Comparison of ENCODE assay signal across 8 cellular contexts in the genomic region with DNA sequence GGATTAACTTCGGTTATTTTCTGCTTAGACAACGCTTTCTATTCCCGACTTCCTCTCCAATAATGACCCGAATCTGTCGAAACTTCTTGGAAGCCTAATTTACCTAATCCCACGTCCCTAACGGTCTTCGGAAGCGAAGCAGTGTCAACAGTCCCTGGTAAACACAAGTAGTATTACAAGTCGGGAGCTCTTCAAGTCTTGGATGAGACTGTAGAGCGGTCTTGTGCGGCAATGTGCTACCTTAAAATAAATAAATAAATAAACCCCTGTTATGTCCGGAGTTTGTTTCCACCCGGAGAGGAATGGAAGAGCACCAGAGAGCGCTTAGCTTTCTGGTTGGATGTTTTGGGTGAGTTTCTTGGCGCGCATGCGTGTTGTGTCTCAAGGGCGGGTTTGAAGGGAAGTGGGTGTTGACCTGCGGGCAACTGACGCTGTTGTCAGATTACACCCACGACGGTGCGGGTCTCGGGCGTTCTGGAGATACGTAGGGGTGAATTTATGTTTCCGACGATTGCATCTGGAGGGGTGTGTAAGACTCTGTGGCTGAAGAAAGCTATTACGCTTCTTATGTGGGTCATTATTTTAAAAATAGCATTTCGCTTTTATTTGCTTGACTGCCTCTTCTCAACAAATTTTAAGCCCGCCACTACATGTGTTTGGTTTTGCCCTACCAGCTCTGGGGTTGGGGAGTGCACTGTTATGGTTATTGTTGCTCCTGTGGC. TPM values are rescaled to one million over a fixed set of nuclear protein-coding genes. Genes with fewer than 3 reads are reported as not detected.
DNase-seq lines count a peak whose midpoint lies in the region; ATAC-seq, FAIRE-seq and TF ChIP-seq lines count a peak whose summit lies in the region.

A gene (plus strand): TSS at position 431 of the 722 bp plus-strand sequence. CDS start 546 bp downstream, outside the sequence.
A gene with protein sequence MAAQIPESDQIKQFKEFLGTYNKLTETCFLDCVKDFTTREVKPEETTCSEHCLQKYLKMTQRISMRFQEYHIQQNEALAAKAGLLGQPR (minus strand): TSS at position 243 of the 722 bp plus-strand sequence. CDS start 15,586 bp downstream, outside the sequence.

- H3K4me1 ChIP-seq in pancreas (peaks cover 6 to 20% (median 13%) of the 10 kb centered on the region in 3 donors), tibial artery (peaks cover 0 to 35% (median 25%) of the 10 kb centered on the region in 4 donors)

- 0% methylated on average over 32 of the region's 32 CpGs for WGBS in pancreas, 2 donors

- peak; percentile 60 for FAIRE-seq in pancreas (lab: Jason Lieb, UNC)

- intact Hi-C loops in Right ventricle myocardium superior (cut with DNase I) (no loop called here), pancreas (cut with DNase I) (no loop called here), tibial artery (cut with DNase I; ENCODE audit: low total_unique reads) (no loop called here)

- peak; percentile 98 for DNase-seq in GM12864 (ENCODE audit: low read depth)
- peak; percentile 98 to 100 (median 99) for DNase-seq in NCI-H1417 (lab: John Stamatoyannopoulos, UW)
- peak; percentile 96 to 98 for DNase-seq in SW 1271 (lab: John Stamatoyannopoulos, UW)
- DNase-seq in activated naive CD8-positive, alpha-beta T cell treated with anti-CD3 and anti-CD28 coated beads, Interleukin-2, amount 50 U/mL, for 16 hours (ENCODE audit: low read depth, low spot score) = peak; percentile 88
- peak; percentile 96 for DNase-seq in Right ventricle myocardium superior
- peak; percentile 94 to 99 (median 96) for DNase-seq in pancreas
- DNase-seq in tibial artery = peak; percentile 97 to 98

- H3K9me3 ChIP-seq in pancreas (no peaks in the 10 kb centered on the region), tibial artery (no peaks in the 10 kb centered on the region)

- peaks cover 0 to 3% (median 0%) of the 10 kb centered on the region in 3 donors for H3K36me3 ChIP-seq in pancreas
- H3K36me3 ChIP-seq in tibial artery = peaks cover 0 to 26% (median 13%) of the 10 kb centered on the region in 3 donors

- peak within 1 kb of the TSS; percentile 67 to 92 (median 86) for H3K27ac ChIP-seq in pancreas
- peak within 1 kb of the TSS; percentile 88 to 91 for H3K27ac ChIP-seq in tibial artery

- H3K4me3 ChIP-seq in GM12864 (ENCODE audit: low read depth, low read length) (peak within 1 kb of the TSS; percentile 84), pancreas (peak within 1 kb of the TSS; percentile 75 to 94 (median 80)), tibial artery (peak within 1 kb of the TSS; percentile 85 to 89)

- peak; percentile 91 for ATAC-seq in HG02759 (IDR thresholded peaks at IDR 0.05; ENCODE audit: unreplicated experiment)
- ATAC-seq in Right ventricle myocardium superior (ENCODE audit: poor library complexity) = peak; percentile 99
- ATAC-seq in pancreas = peak; percentile 97 to 98 (median 98)

- H3K27me3 ChIP-seq in pancreas (no peaks in the 10 kb centered on the region), tibial artery (no peaks in the 10 kb centered on the region)

- TF ChIP-seq CTCF in GM12864 (IDR thresholded peaks at IDR 0.05; ENCODE audit: low read depth, low read length, missing control alignments) (no peak), pancreas (IDR thresholded peaks at IDR 0.05) (no peak), tibial artery (IDR thresholded peaks at IDR 0.05) (no peak)

RNA-seq across cellular contexts. Expression of the first gene that starts in this region (rescaled TPM):
- total RNA-seq in Right ventricle myocardium superior (9.8 TPM), pancreas (10 to 100 TPM in 1 of 6 donors, 1 to 10 TPM in 5; 4.2 to 12.4 (median 5.8) TPM)
- polyA plus RNA-seq in pancreas = 1 to 10 TPM; 3.9 to 4.3 TPM

RNA-seq across cellular contexts. Expression of the second gene that starts in this region (rescaled TPM):
- total RNA-seq in Right ventricle myocardium superior (27.6 TPM), pancreas (10 to 100 TPM; 24.1 to 43.4 (median 32.2) TPM)
- 10 to 100 TPM; 36.5 to 58.7 TPM for polyA plus RNA-seq in pancreas

Comparison
In these comparisons a context has a peak if more than half of its experiments do, and no peak if none do; other contexts are left out.
1. Peak in every context shown above with its lines: DNase-seq, ATAC-seq, H3K4me3 ChIP-seq and H3K27ac ChIP-seq.